Comparison of ENCODE assay signal across 8 cellular contexts in genomic region chr7:379456-380225, GRCh38.
A peak's percentile ranks its signal among the peaks of the same experiment; 100 is the strongest.
DNase-seq lines count a peak whose midpoint lies in the region; ATAC-seq and TF ChIP-seq lines count a peak whose summit lies in the region.

No MANE protein-coding gene starts in this region.

- peak overlapping the region; percentile 90 to 99 (median 99) for H3K4me2 ChIP-seq in BLaER1 treated with 17β-estradiol and CSF1 and Interleukin-3, amounts not matched to agents 10 nM and 100 nM

- TF ChIP-seq CTCF in esophagus squamous epithelium (IDR thresholded peaks at IDR 0.05) (no peak), nephron (IDR thresholded peaks at IDR 0.05; ENCODE audit: unreplicated experiment in 3 of 3) (no peak)

- peaks cover 4% of the 10 kb centered on the region for H3K36me3 Mint-ChIP-seq in nephron (ENCODE audit: low read depth)

- peaks cover 11 to 18% (median 15%) of the 10 kb centered on the region in 11 experiments for H3K9me3 ChIP-seq in BLaER1 treated with 17β-estradiol and CSF1 and Interleukin-3, amounts not matched to agents 10 nM and 100 nM (replicated peaks in 1 of 11)
- H3K9me3 ChIP-seq in HUES64 (ENCODE audit: insufficient read depth, low read depth, low read length), result peaks cover 10% of the 10 kb centered on the region; the same call in 1 of the 2 replicates
- peaks cover 0 to 7% (median 0%) of the 10 kb centered on the region in 3 donors for H3K9me3 ChIP-seq in esophagus squamous epithelium

- peaks cover 39% of the 10 kb centered on the region for H3K27me3 Mint-ChIP-seq in nephron (ENCODE audit: low read depth)

- TF ChIP-seq POLR2A in esophagus squamous epithelium (IDR thresholded peaks at IDR 0.05), result no peak

- peak overlapping the region in 1 of 3 experiments; percentile 72 for H3K27ac Mint-ChIP-seq in nephron

- no peaks in the 10 kb centered on the region for H3K36me3 ChIP-seq in BLaER1 treated with 17β-estradiol and CSF1 and Interleukin-3, amounts not matched to agents 10 nM and 100 nM
- H3K36me3 ChIP-seq in HUES64 (ENCODE audit: insufficient read depth, low read length) (no peaks in the 10 kb centered on the region), esophagus squamous epithelium (no peaks in the 10 kb centered on the region)

- H3K9ac ChIP-seq in BLaER1 treated with 17β-estradiol and CSF1 and Interleukin-3, amounts not matched to agents 10 nM and 100 nM, result peak overlapping the region in 10 of 11 experiments; percentile 0 to 61 (median 46); a peak in 16 of 22 replicates
- H3K9ac ChIP-seq in HUES64 (ENCODE audit: low read depth, low read length), result 0 out of 2 replicates have a peak overlapping the region, but pooled peaks have one; percentile 16

- peaks cover 29% of the 10 kb centered on the region for H3K9me3 Mint-ChIP-seq in nephron

- peaks cover 9% of the 10 kb centered on the region for H3K4me1 Mint-ChIP-seq in nephron

- peak overlapping the region; percentile 24 to 52 (median 27) for H3K4me3 Mint-ChIP-seq in nephron

- peaks cover 0 to 18% (median 0%) of the 10 kb centered on the region in 11 experiments; a peak in 3 of 22 replicates for H4K20me1 ChIP-seq in BLaER1 treated with 17β-estradiol and CSF1 and Interleukin-3, amounts not matched to agents 10 nM and 100 nM

- DNase-seq in esophagus squamous epithelium (lab: John Stamatoyannopoulos, UW) (no peak), NCI-H146 (lab: John Stamatoyannopoulos, UW) (no peak), SIG-M5 (lab: John Stamatoyannopoulos, UW) (no peak), SW480 (ENCODE audit: low spot score) (no peak)

- peaks cover 8 to 58% (median 17%) of the 10 kb centered on the region in 11 experiments; a peak in 20 of 22 replicates for H3K27me3 ChIP-seq in BLaER1 treated with 17β-estradiol and CSF1 and Interleukin-3, amounts not matched to agents 10 nM and 100 nM
- peaks cover 22% of the 10 kb centered on the region for H3K27me3 ChIP-seq in HUES64 (ENCODE audit: insufficient read depth, low read length)
- H3K27me3 ChIP-seq in esophagus squamous epithelium, result peaks cover 0 to 56% (median 0%) of the 10 kb centered on the region in 4 donors

- WGBS in HUES64, result 11% methylated on average over 51 of the region's 51 CpGs
- 12 to 44% methylated on average over 5 to 15 of the region's 51 CpGs for WGBS in esophagus squamous epithelium, 2 donors

- intact Hi-C loops in esophagus squamous epithelium (cut with DNase I), result no loop called here

- no peak for ATAC-seq in GM19328 (IDR thresholded peaks at IDR 0.05; ENCODE audit: unreplicated experiment)

- H3K4me1 ChIP-seq in BLaER1 treated with 17β-estradiol and CSF1 and Interleukin-3, amounts not matched to agents 10 nM and 100 nM, result peaks cover 53 to 80% (median 73%) of the 10 kb centered on the region in 10 experiments
- H3K4me1 ChIP-seq in HUES64 (ENCODE audit: insufficient read depth, low read length) (no peaks in the 10 kb centered on the region), esophagus squamous epithelium (peaks cover 17 to 58% (median 39%) of the 10 kb centered on the region in 3 donors)

- H3K4me3 ChIP-seq in BLaER1 treated with 17β-estradiol and CSF1 and Interleukin-3, amounts not matched to agents 10 nM and 100 nM, result peak overlapping the region; percentile 34 to 66 (median 44)
- peak overlapping the region; percentile 54 for H3K4me3 ChIP-seq in HUES64 (ENCODE audit: low read length)
- H3K4me3 ChIP-seq in esophagus squamous epithelium, result peak overlapping the region in 3 of 4 donors; percentile 29 to 59 (median 31)

- peak overlapping the region in 6 of 11 experiments; percentile 27 to 52 (median 38); a peak in 8 of 22 replicates for H3K27ac ChIP-seq in BLaER1 treated with 17β-estradiol and CSF1 and Interleukin-3, amounts not matched to agents 10 nM and 100 nM
- no peak overlapping the region for H3K27ac ChIP-seq in HUES64 (ENCODE audit: low read depth, low read length)
- no peak overlapping the region for H3K27ac ChIP-seq in esophagus squamous epithelium

Comparison
In these comparisons a context has a peak if more than half of its experiments do, and no peak if none do; other contexts are left out.
1. H3K27ac ChIP-seq: peak in BLaER1 treated with 17β-estradiol and CSF1 and Interleukin-3, amounts not matched to agents 10 nM and 100 nM (6 of 11); none in HUES64 (single experiment) and esophagus squamous epithelium (0 of 4).
2. Peak in every context shown above with its lines, with median percentiles within 50 percentile points of each other: H3K4me3 ChIP-seq.